In genomic region chr19:54100560-54100959, GRCh38 we compare ENCODE assay signal across 10 cellular contexts. TPM values are rescaled to one million over a fixed set of nuclear protein-coding genes. Genes with fewer than 3 reads are reported as not detected.
DNase-seq lines count a peak whose midpoint lies in the region; ATAC-seq and TF ChIP-seq lines count a peak whose summit lies in the region.
"Had no signal": no experiment of that assay in that cellular context is flagged by ENCODE, and none has a peak within 500 bp of the region (broad histone marks: within the 10 kb centered on the region; RNA-seq: fewer than 3 reads in every experiment).

TSS of gene OSCAR (minus strand) at chr19:54100803. CDS start at chr19:54100792, 11 bp downstream.

- H3K4me3 Mint-ChIP-seq in CD4-positive, CD25-positive, alpha-beta regulatory T cell: peak within 1 kb of the TSS; percentile 53 to 99 (median 74)
- peak within 1 kb of the TSS; percentile 5 for H3K4me3 Mint-ChIP-seq in activated CD8-positive, alpha-beta T cell treated with anti-CD3 and anti-CD28 coated beads, Interleukin-2, amount 10 ng/mL, durations not matched to agents 7 days and 5 days

- peak within 1 kb of the TSS; percentile 8 to 65 (median 49) for H3K27ac Mint-ChIP-seq in CD4-positive, CD25-positive, alpha-beta regulatory T cell
- peak within 1 kb of the TSS; percentile 27 for H3K27ac Mint-ChIP-seq in activated CD8-positive, alpha-beta T cell treated with anti-CD3 and anti-CD28 coated beads, Interleukin-2, amount 10 ng/mL, durations not matched to agents 7 days and 5 days

- CTCF ChIA-PET in activated CD8-positive, alpha-beta T cell treated with anti-CD3 and anti-CD28 coated beads, Interleukin-2, amount 10 ng/mL, durations not matched to agents 7 days and 5 days (lab: Charles Lee): no interaction called here

- no peak for DNase-seq in CD4-positive, CD25-positive, alpha-beta regulatory T cell
- DNase-seq in HL-60 (ENCODE audit: low read depth in 1 of 2, low spot score in 1 of 2): peak in 1 of 2 experiments; percentile 90
- DNase-seq in activated CD8-positive, alpha-beta T cell treated with anti-CD3 and anti-CD28 coated beads, Interleukin-2, amount 10 ng/mL, durations not matched to agents 7 days and 5 days: no peak
- no peak for DNase-seq in glomerular visceral epithelial cell (ENCODE audit: extremely low spot score)
- DNase-seq in activated CD4-positive, CD25-positive, alpha-beta regulatory T cell treated with anti-CD3 and anti-CD28 coated beads, Interleukin-2, amount 50 U/mL, for 72 hours: no peak
- DNase-seq in OCI-M2 (lab: John Stamatoyannopoulos, UW; ENCODE audit: unreplicated experiment): no peak
- DNase-seq: activated T-cell treated with anti-CD3 and anti-CD28 coated beads for 4 hours, RPMI8226 had no signal

- no peaks in the 10 kb centered on the region for H3K9me3 Mint-ChIP-seq in CD4-positive, CD25-positive, alpha-beta regulatory T cell
- H3K9me3 Mint-ChIP-seq in activated CD8-positive, alpha-beta T cell treated with anti-CD3 and anti-CD28 coated beads, Interleukin-2, amount 10 ng/mL, durations not matched to agents 7 days and 5 days (ENCODE audit: insufficient read depth): no peaks in the 10 kb centered on the region

- H3K36me3 Mint-ChIP-seq in CD4-positive, CD25-positive, alpha-beta regulatory T cell: peaks cover 3% of the 10 kb centered on the region
- H3K36me3 Mint-ChIP-seq in activated CD8-positive, alpha-beta T cell treated with anti-CD3 and anti-CD28 coated beads, Interleukin-2, amount 10 ng/mL, durations not matched to agents 7 days and 5 days (ENCODE audit: low read depth): peaks cover 6% of the 10 kb centered on the region

- H3K36me3 ChIP-seq in CD4-positive, CD25-positive, alpha-beta regulatory T cell (ENCODE audit: control insufficient read depth, insufficient read depth, low read length): peaks cover 3% of the 10 kb centered on the region

- TF ChIP-seq CTCF in HL-60 (IDR thresholded peaks at IDR 0.05; ENCODE audit: insufficient read depth, low read length): no peak

- H3K4me1 ChIP-seq in CD4-positive, CD25-positive, alpha-beta regulatory T cell (ENCODE audit: control insufficient read depth, insufficient read depth, low read length, poor library complexity, severe bottlenecking): peaks cover 16% of the 10 kb centered on the region
- peaks cover 68% of the 10 kb centered on the region for H3K4me1 ChIP-seq in mononuclear cell (ENCODE audit: insufficient read depth, low read length)

- H3K4me3 ChIP-seq in CD4-positive, CD25-positive, alpha-beta regulatory T cell (ENCODE audit: low read depth, low read length): no peak within 1 kb of the TSS
- H3K4me3 ChIP-seq in HL-60 (replicated peaks; ENCODE audit: insufficient read depth, low read length) (peak within 1 kb of the TSS; percentile 49), mononuclear cell (ENCODE audit: low read length) (peak within 1 kb of the TSS; percentile 48)

- ATAC-seq in CD4-positive, CD25-positive, alpha-beta regulatory T cell (ENCODE audit: low read depth in 2 of 2): no peak
- ATAC-seq in activated CD8-positive, alpha-beta T cell treated with anti-CD3 and anti-CD28 coated beads, Interleukin-2, amount 10 ng/mL, durations not matched to agents 7 days and 5 days: no peak
- no peak for ATAC-seq in GM18868 (IDR thresholded peaks at IDR 0.05; ENCODE audit: unreplicated experiment)

- no peak within 1 kb of the TSS for H3K27ac ChIP-seq in CD4-positive, CD25-positive, alpha-beta regulatory T cell (ENCODE audit: insufficient read depth, low read length, poor library complexity, severe bottlenecking)
- H3K27ac ChIP-seq in HL-60 (replicated peaks): peak within 1 kb of the TSS; percentile 78

- H3K27me3 ChIP-seq in CD4-positive, CD25-positive, alpha-beta regulatory T cell (ENCODE audit: control insufficient read depth, insufficient read depth, low read length): no peaks in the 10 kb centered on the region
- H3K27me3 ChIP-seq in HL-60 (ENCODE audit: insufficient read depth, poor library complexity, severe bottlenecking) (no peaks in the 10 kb centered on the region), mononuclear cell (ENCODE audit: insufficient read depth, low read length) (no peaks in the 10 kb centered on the region)

- H3K27me3 Mint-ChIP-seq in CD4-positive, CD25-positive, alpha-beta regulatory T cell: peaks cover 12% of the 10 kb centered on the region
- H3K27me3 Mint-ChIP-seq in activated CD8-positive, alpha-beta T cell treated with anti-CD3 and anti-CD28 coated beads, Interleukin-2, amount 10 ng/mL, durations not matched to agents 7 days and 5 days (ENCODE audit: low read depth): peaks cover 5% of the 10 kb centered on the region

- peaks cover 11 to 39% (median 17%) of the 10 kb centered on the region in 4 donors for H3K4me1 Mint-ChIP-seq in CD4-positive, CD25-positive, alpha-beta regulatory T cell
- H3K4me1 Mint-ChIP-seq in activated CD8-positive, alpha-beta T cell treated with anti-CD3 and anti-CD28 coated beads, Interleukin-2, amount 10 ng/mL, durations not matched to agents 7 days and 5 days (ENCODE audit: low read depth): peaks cover 32% of the 10 kb centered on the region

- POLR2A ChIA-PET in activated CD8-positive, alpha-beta T cell treated with anti-CD3 and anti-CD28 coated beads, Interleukin-2, amount 10 ng/mL, durations not matched to agents 7 days and 5 days (lab: Charles Lee): interaction anchor here (1.3 kb wide), 1 partner anchor 15 kb away, joined by 3 read pairs; the partner anchor contains the start of genes PRPF31 and TFPT

- no peaks in the 10 kb centered on the region for H3K9me3 ChIP-seq in CD4-positive, CD25-positive, alpha-beta regulatory T cell (ENCODE audit: control insufficient read depth in 2 of 2, low read length in 2 of 2)
- no peaks in the 10 kb centered on the region for H3K9me3 ChIP-seq in mononuclear cell (ENCODE audit: low read depth, low read length)

RNA-seq across cellular contexts. Expression of gene OSCAR, which starts in this region (rescaled TPM):
- not detected for total RNA-seq in CD4-positive, CD25-positive, alpha-beta regulatory T cell
- under 1 TPM in 3 of 4 donors, not detected in 1; 0.12 to 0.28 (median 0.13) TPM for polyA plus RNA-seq in CD4-positive, CD25-positive, alpha-beta regulatory T cell
- under 1 TPM; 0.34 to 0.42 TPM for total RNA-seq in activated CD8-positive, alpha-beta T cell treated with anti-CD3 and anti-CD28 coated beads, Interleukin-2, amount 10 ng/mL, durations not matched to agents 7 days and 5 days
- total RNA-seq in mononuclear cell: 8.7 TPM
